In genomic region chr17:45170976-45171337, GRCh38 we compare ENCODE assay signal across 1 cellular context.
TF ChIP-seq lines count a peak whose summit lies in the region.

No MANE protein-coding gene starts in this region.

TF ChIP-seq in SK-N-SH, 30 proteins besides CTCF, POLR2A, EP300 and RAD21 (continued from another document):
- TF ChIP-seq TCF12 (IDR thresholded peaks at IDR 0.05) (0 out of 2 replicates have a peak, but pooled peaks have one; percentile 23), TAF1 (IDR thresholded peaks at IDR 0.05; ENCODE audit: borderline replicate concordance, low read depth, low read length) (no peak), MXI1 (IDR thresholded peaks at IDR 0.05; ENCODE audit: low read depth, low read length) (no peak), FOSL2 (IDR thresholded peaks at IDR 0.05; ENCODE audit: borderline replicate concordance, low read depth) (no peak), PBX3 (IDR thresholded peaks at IDR 0.05) (peak; percentile 55; the same call in 1 of the 2 replicates)
